In genomic region chr1:206951318-206952105, GRCh38 we compare ENCODE assay signal across 17 cellular contexts. TPM values are rescaled to one million over a fixed set of nuclear protein-coding genes. Genes with fewer than 3 reads are reported as not detected.
A peak's percentile ranks its signal among the peaks of the same experiment; 100 is the strongest.
DNase-seq lines count a peak whose midpoint lies in the region; ATAC-seq, FAIRE-seq and TF ChIP-seq lines count a peak whose summit lies in the region.
"Had no signal": no experiment of that assay in that cellular context is flagged by ENCODE, and none has a peak within 500 bp of the region (broad histone marks: within the 10 kb centered on the region; RNA-seq: fewer than 3 reads in every experiment).

No MANE protein-coding gene starts in this region.

- H3K36me3 ChIP-seq in GM12878 (ENCODE audit: control insufficient read depth in 2 of 2, insufficient read depth in 2 of 2, low read length in 1 of 2) = no peaks in the 10 kb centered on the region

- in situ Hi-C loops in GM12878 (cut with MboI) = no loop called here

- RAD21 ChIA-PET in GM12878 (lab: Charles Lee; ENCODE audit: unreplicated experiment) = interaction anchor here (0.8 to 2.6 kb wide), 9 partner anchors 12 to 39 kb away, joined by 3 to 9 read pairs (median 4); no protein-coding TSS in a partner anchor

- no TSS peak for BruUV-seq in GM12878 (replicated peaks; lab: Mats Ljungman, UMichigan)

- TF ChIP-seq RAD21 in GM12878 (IDR thresholded peaks at IDR 0.05; ENCODE audit: insufficient read depth, low read depth, low read length) = no peak

- DNase-seq in GM18507 (ENCODE audit: extremely low spot score, insufficient read length, low read depth) = no peak
- no peak for DNase-seq in GM12878 (ENCODE audit: low read depth, low spot score)
- DNase-seq in SW480 (ENCODE audit: low spot score) = no peak
- DNase-seq in head of caudate nucleus = no peak
- no peak for DNase-seq in HPDE6-E6E7 (ENCODE audit: extremely low spot score)
- DNase-seq: activated B cell treated with CpG ODN at 0.5 μM for 24 hours; CD4-positive, alpha-beta memory T cell; GOT3; IMR-90; naive B cell had no signal

- H2AFZ ChIP-seq in GM12878 (ENCODE audit: control insufficient read depth, low read depth, low read length) = no peak overlapping the region

- peaks cover 3% of the 10 kb centered on the region for H3K9me3 Mint-ChIP-seq in nephron
- H3K9me3 Mint-ChIP-seq in activated T-helper 17 cell treated with anti-CD3 and anti-CD28 coated beads, Interleukin-2, amount 50 U/mL, for 72 hours = no peaks in the 10 kb centered on the region
- H3K9me3 Mint-ChIP-seq: central memory CD8-positive, alpha-beta T cell had no signal

- peaks cover 23% of the 10 kb centered on the region for H3K4me1 Mint-ChIP-seq in nephron
- peaks cover 11% of the 10 kb centered on the region for H3K4me1 Mint-ChIP-seq in activated T-helper 17 cell treated with anti-CD3 and anti-CD28 coated beads, Interleukin-2, amount 50 U/mL, for 72 hours

- no peaks in the 10 kb centered on the region for H3K36me3 Mint-ChIP-seq in nephron (ENCODE audit: low read depth)
- H3K36me3 Mint-ChIP-seq in activated T-helper 17 cell treated with anti-CD3 and anti-CD28 coated beads, Interleukin-2, amount 50 U/mL, for 72 hours (ENCODE audit: low read depth) = no peaks in the 10 kb centered on the region
- H3K36me3 Mint-ChIP-seq: CD4-positive, alpha-beta memory T cell; naive B cell had no signal

- ATAC-seq in HG02981 (IDR thresholded peaks at IDR 0.05; ENCODE audit: unreplicated experiment) = peak; percentile 36
- peak; percentile 44 for ATAC-seq in GM12878
- no peak for ATAC-seq in activated T-helper 17 cell treated with anti-CD3 and anti-CD28 coated beads, Interleukin-2, amount 50 U/mL, for 72 hours (replicated peaks)
- ATAC-seq: sciatic nerve had no signal

- H3K27ac Mint-ChIP-seq in nephron = peak overlapping the region; percentile 86 to 91 (median 90)
- H3K27ac Mint-ChIP-seq in activated T-helper 17 cell treated with anti-CD3 and anti-CD28 coated beads, Interleukin-2, amount 50 U/mL, for 72 hours = no peak overlapping the region
- H3K27ac Mint-ChIP-seq: activated B cell treated with CpG ODN at 0.5 μM for 24 hours; activated naive CD8-positive, alpha-beta T cell had no signal

- no peak for TF ChIP-seq CTCF in GM12878 (IDR thresholded peaks at IDR 0.05 in 2 of 3, conservative IDR thresholded peaks at IDR 0.05 in 1 of 3; ENCODE audit: control insufficient read depth in 2 of 3, extremely low read depth in 1 of 3, insufficient read depth in 1 of 3, low read depth in 3 of 3, low read length in 3 of 3)
- TF ChIP-seq CTCF in nephron (IDR thresholded peaks at IDR 0.05; ENCODE audit: unreplicated experiment in 3 of 3) = no peak

- no peak overlapping the region for H3K4me3 Mint-ChIP-seq in nephron
- H3K4me3 Mint-ChIP-seq in activated T-helper 17 cell treated with anti-CD3 and anti-CD28 coated beads, Interleukin-2, amount 50 U/mL, for 72 hours = no peak overlapping the region
- H3K4me3 Mint-ChIP-seq: activated B cell treated with CpG ODN at 0.5 μM for 24 hours; activated naive CD8-positive, alpha-beta T cell; CD4-positive, alpha-beta memory T cell; central memory CD8-positive, alpha-beta T cell had no signal

- H3K4me3 ChIP-seq in GM12878 = no peak overlapping the region
- H3K4me3 ChIP-seq: SK-N-MC had no signal

- FAIRE-seq in GM18507 (lab: Jason Lieb, UNC) (peak; percentile 87), GM12878 (lab: Jason Lieb, UNC) (no peak)

- WGBS in GM12878 (ENCODE audit: insufficient coverage, insufficient replicate concordance, low lambda C conversion rate, missing lambda C conversion rate) = 72% methylated on average over 4 of the region's 4 CpGs

- peaks cover 58% of the 10 kb centered on the region for H3K4me1 ChIP-seq in GM12878 (ENCODE audit: control insufficient read depth, insufficient read depth, low read length)

- H3K9ac ChIP-seq in GM12878 (ENCODE audit: control insufficient read depth, insufficient read depth, low read length) = no peak overlapping the region

- peaks cover 4% of the 10 kb centered on the region; the same call in 2 of the 3 replicates for H3K9me3 ChIP-seq in GM12878 (replicated peaks; ENCODE audit: control insufficient read depth, insufficient read depth, low read length)

- no peak for TF ChIP-seq EP300 in GM12878 (IDR thresholded peaks at IDR 0.05; ENCODE audit: borderline replicate concordance in 1 of 2, control insufficient read depth in 1 of 2, low read depth in 2 of 2, low read length in 2 of 2)

- H4K20me1 ChIP-seq in GM12878 (ENCODE audit: control insufficient read depth, insufficient read depth) = no peaks in the 10 kb centered on the region

- intact Hi-C loops in GM12878 (cut with micrococcal nuclease; ENCODE audit: unreplicated experiment) (no loop called here), head of caudate nucleus (cut with DNase I) (no loop called here)

- H3K27me3 ChIP-seq in GM12878 (replicated peaks in 1 of 2; ENCODE audit: control insufficient read depth in 2 of 2, insufficient read depth in 2 of 2, low read length in 1 of 2) = no peaks in the 10 kb centered on the region

- CTCF ChIA-PET in GM12878 (lab: Yijun Ruan, JAX) = interaction anchor here (0.7 to 9.4 kb wide), 12 partner anchors 11 to 142 kb away, joined by 3 to 61 read pairs (median 4); no protein-coding TSS in a partner anchor

- peaks cover 13% of the 10 kb centered on the region for H3K27me3 Mint-ChIP-seq in nephron (ENCODE audit: low read depth)
- peaks cover 7% of the 10 kb centered on the region for H3K27me3 Mint-ChIP-seq in activated T-helper 17 cell treated with anti-CD3 and anti-CD28 coated beads, Interleukin-2, amount 50 U/mL, for 72 hours
- H3K27me3 Mint-ChIP-seq: activated naive CD8-positive, alpha-beta T cell; CD4-positive, alpha-beta memory T cell; central memory CD8-positive, alpha-beta T cell had no signal

- H3K79me2 ChIP-seq in GM12878 (ENCODE audit: control insufficient read depth, insufficient read depth, low read length) = no peaks in the 10 kb centered on the region

- no peak overlapping the region for H3K27ac ChIP-seq in GM12878 (ENCODE audit: control insufficient read depth, insufficient read depth)
- H3K27ac ChIP-seq: SK-N-MC had no signal

- TF ChIP-seq POLR2A in GM12878 (IDR thresholded peaks at IDR 0.05; ENCODE audit: low read depth, low read length) = no peak

- no peak overlapping the region for H3K4me2 ChIP-seq in GM12878 (ENCODE audit: control insufficient read depth, insufficient read depth)

- SMC1A ChIA-PET in GM12878 (lab: Charles Lee; ENCODE audit: uncharacterized antibody, unreplicated experiment) = interaction anchor here (0.6 to 2.6 kb wide), 16 partner anchors 14 to 316 kb away, joined by 3 to 12 read pairs (median 4); partner anchors contain the start of genes DYRK3 and FCAMR

- POLR2A ChIA-PET in GM12878 (lab: Charles Lee) = interaction anchor here (0.8 to 2.3 kb wide), 5 partner anchors 10 to 33 kb away, joined by 3 to 13 read pairs (median 3); no protein-coding TSS in a partner anchor

RNA-seq across cellular contexts. Expression of gene PIGR, which starts 5.2 kb away (rescaled TPM):
- total RNA-seq in GM12878 (2013; cell fraction: nucleolus; rRNA removed) = 0.59 and 0.61 TPM in 2 replicates
- total RNA-seq in GM12878 (2014; rRNA removed) = 1.6 and 1.8 TPM in 2 replicates
- 7.6 and 7.9 TPM in 2 replicates for total RNA-seq in GM12878 (2014; rRNA removed; fragmentation: Illumina TruSeq; extraction: Trizol)
- total RNA-seq in GM12878 (2021) = 4.7 and 5.0 TPM in 2 replicates
- 1.3 TPM for polyA plus RNA-seq in GM12878 (2011; ENCODE audit: low read depth)
- polyA plus RNA-seq in GM12878 (2011; rRNA removed) = 1.7 and 1.8 TPM in 2 replicates
- polyA plus RNA-seq in GM12878 (2011; cell fraction: cytosol; rRNA removed) = 0.92 and 0.93 TPM in 2 replicates
- 1.0 TPM in 2 replicates for polyA plus RNA-seq in GM12878 (2011; cell fraction: nucleus; rRNA removed)
- polyA plus RNA-seq in GM12878 (2012) = 2.4 and 5.4 TPM in 2 replicates
- 4.1 and 14.3 TPM in 2 replicates for polyA plus RNA-seq in GM12878 (2014; fragmentation: Illumina TruSeq; extraction: Trizol)
- 1 to 10 TPM; 1.1 to 2.0 TPM for polyA plus RNA-seq in GM12878 (2014; fragmentation: Nextera tagmentation; extraction: Ambion mirVana)
- polyA plus RNA-seq in GM12878 (2014; rRNA removed) = 1.7 and 2.4 TPM in 2 replicates
- polyA plus RNA-seq in GM12878 (2016; fragmentation: Nextera tagmentation; extraction: Ambion mirVana) = 1 to 10 TPM in 1 of 2 experiments, under 1 TPM in 1; 0.96 to 1.2 TPM
- polyA minus RNA-seq in GM12878 (2011; rRNA and poly(A)+ RNA removed) = 3.9 and 4.7 TPM in 2 replicates
- polyA minus RNA-seq in GM12878 (2011; cell fraction: cytosol; rRNA and poly(A)+ RNA removed) = 1.9 and 3.5 TPM in 2 replicates
- polyA minus RNA-seq in GM12878 (2011; cell fraction: nucleus; rRNA and poly(A)+ RNA removed) = 4.5 and 5.0 TPM in 2 replicates
- total RNA-seq in activated T-helper 17 cell treated with anti-CD3 and anti-CD28 coated beads, Interleukin-2, amount 50 U/mL, for 72 hours = under 1 TPM in 1 of 2 donors, not detected in 1; 0.34 TPM
- total RNA-seq: CD4-positive, alpha-beta memory T cell; IMR-90 had no signal
- polyA plus RNA-seq: CD4-positive, alpha-beta memory T cell; IMR-90 had no signal

RNA-seq across cellular contexts. Expression of gene FCAMR, which starts 18.7 kb away (rescaled TPM):
- 0.24 TPM in 1 of 2 replicates, not detected in the other for total RNA-seq in GM12878 (2013; cell fraction: nucleolus; rRNA removed)
- total RNA-seq in GM12878 (2014; rRNA removed) (0.06 and 0.16 TPM in 2 replicates), GM12878 (2014; rRNA removed; fragmentation: Illumina TruSeq; extraction: Trizol) (0.04 and 0.14 TPM in 2 replicates), GM12878 (2021) (not detected in 2 replicates)
- polyA plus RNA-seq in GM12878 (2011; ENCODE audit: low read depth) = not detected
- polyA plus RNA-seq in GM12878 (2011; rRNA removed) (0.08 TPM in 1 of 2 replicates, not detected in the other), GM12878 (2014; fragmentation: Illumina TruSeq; extraction: Trizol) (0.04 and 0.11 TPM in 2 replicates), GM12878 (2014; fragmentation: Nextera tagmentation; extraction: Ambion mirVana) (under 1 TPM in 1 of 2 experiments, not detected in 1; 0.05 TPM), GM12878 (2014; rRNA removed) (0.15 and 0.16 TPM in 2 replicates), GM12878 (2016; fragmentation: Nextera tagmentation; extraction: Ambion mirVana) (under 1 TPM in 1 of 2 experiments, not detected in 1; 0.14 TPM)
- 0.08 and 0.12 TPM in 2 replicates for polyA plus RNA-seq in GM12878 (2011; cell fraction: cytosol; rRNA removed)
- polyA plus RNA-seq in GM12878 (2011; cell fraction: nucleus; rRNA removed) = 0.13 TPM in 1 of 2 replicates, not detected in the other
- polyA plus RNA-seq in GM12878 (2012) = 0.09 TPM in 1 of 2 replicates, not detected in the other
- 0.10 and 0.22 TPM in 2 replicates for polyA minus RNA-seq in GM12878 (2011; rRNA and poly(A)+ RNA removed)
- polyA minus RNA-seq in GM12878 (2011; cell fraction: cytosol; rRNA and poly(A)+ RNA removed) = not detected in 2 replicates
- 0.19 and 0.24 TPM in 2 replicates for polyA minus RNA-seq in GM12878 (2011; cell fraction: nucleus; rRNA and poly(A)+ RNA removed)
- not detected for total RNA-seq in activated T-helper 17 cell treated with anti-CD3 and anti-CD28 coated beads, Interleukin-2, amount 50 U/mL, for 72 hours
- total RNA-seq: activated B cell treated with CpG ODN at 0.5 μM for 24 hours; CD4-positive, alpha-beta memory T cell; IMR-90; sciatic nerve had no signal
- polyA plus RNA-seq: CD4-positive, alpha-beta memory T cell; IMR-90 had no signal

RNA-seq across cellular contexts. Expression of gene FCMR, which starts 29.8 kb away (rescaled TPM):
- total RNA-seq in GM12878 (2013; cell fraction: nucleolus; rRNA removed) = 279 and 312 TPM in 2 replicates
- total RNA-seq in GM12878 (2014; rRNA removed) (112 and 125 TPM in 2 replicates), GM12878 (2014; rRNA removed; fragmentation: Illumina TruSeq; extraction: Trizol) (95.3 and 97.0 TPM in 2 replicates), GM12878 (2021) (191 and 207 TPM in 2 replicates)
- polyA plus RNA-seq in GM12878 (2011; ENCODE audit: low read depth) = 172 TPM
- polyA plus RNA-seq in GM12878 (2011; rRNA removed) (110 and 200 TPM in 2 replicates), GM12878 (2014; fragmentation: Illumina TruSeq; extraction: Trizol) (245 and 297 TPM in 2 replicates), GM12878 (2014; fragmentation: Nextera tagmentation; extraction: Ambion mirVana) (10 to 100 TPM; 79.7 to 81.7 TPM), GM12878 (2014; rRNA removed) (155 and 157 TPM in 2 replicates), GM12878 (2016; fragmentation: Nextera tagmentation; extraction: Ambion mirVana) (100 to 1,000 TPM; 107 to 120 TPM)
- polyA plus RNA-seq in GM12878 (2011; cell fraction: cytosol; rRNA removed) = 276 and 324 TPM in 2 replicates
- 227 and 311 TPM in 2 replicates for polyA plus RNA-seq in GM12878 (2011; cell fraction: nucleus; rRNA removed)
- polyA plus RNA-seq in GM12878 (2012) = 247 and 253 TPM in 2 replicates
- 217 and 266 TPM in 2 replicates for polyA minus RNA-seq in GM12878 (2011; rRNA and poly(A)+ RNA removed)
- polyA minus RNA-seq in GM12878 (2011; cell fraction: cytosol; rRNA and poly(A)+ RNA removed) = 72.0 and 80.5 TPM in 2 replicates
- 80.6 and 107 TPM in 2 replicates for polyA minus RNA-seq in GM12878 (2011; cell fraction: nucleus; rRNA and poly(A)+ RNA removed)
- total RNA-seq in activated T-helper 17 cell treated with anti-CD3 and anti-CD28 coated beads, Interleukin-2, amount 50 U/mL, for 72 hours = 10 to 100 TPM; 22.7 to 74.0 TPM
- total RNA-seq: IMR-90 had no signal

RNA-seq across cellular contexts. Expression of gene IL24, which starts 54.3 kb away (rescaled TPM):
- total RNA-seq in GM12878 (2013; cell fraction: nucleolus; rRNA removed) = 0.29 TPM in 1 of 2 replicates, not detected in the other
- total RNA-seq in GM12878 (2014; rRNA removed) = 0.11 TPM in 2 replicates
- 0.22 TPM in 1 of 2 replicates, not detected in the other for total RNA-seq in GM12878 (2014; rRNA removed; fragmentation: Illumina TruSeq; extraction: Trizol)
- 0.16 TPM in 1 of 2 replicates, not detected in the other for total RNA-seq in GM12878 (2021)
- 14.3 TPM for polyA plus RNA-seq in GM12878 (2011; ENCODE audit: low read depth)
- polyA plus RNA-seq in GM12878 (2011; rRNA removed) = 0.05 and 0.19 TPM in 2 replicates
- 0.03 TPM in 1 of 2 replicates, not detected in the other for polyA plus RNA-seq in GM12878 (2011; cell fraction: cytosol; rRNA removed)
- polyA plus RNA-seq in GM12878 (2011; cell fraction: nucleus; rRNA removed) = not detected in 2 replicates
- polyA plus RNA-seq in GM12878 (2012) = 28.2 and 39.9 TPM in 2 replicates
- 0.21 and 0.41 TPM in 2 replicates for polyA plus RNA-seq in GM12878 (2014; fragmentation: Illumina TruSeq; extraction: Trizol)
- 10 to 100 TPM; 19.0 to 19.8 TPM for polyA plus RNA-seq in GM12878 (2014; fragmentation: Nextera tagmentation; extraction: Ambion mirVana)
- polyA plus RNA-seq in GM12878 (2014; rRNA removed) = 0.13 and 0.35 TPM in 2 replicates
- polyA plus RNA-seq in GM12878 (2016; fragmentation: Nextera tagmentation; extraction: Ambion mirVana) = 1 to 10 TPM; 5.1 to 6.4 TPM
- polyA minus RNA-seq in GM12878 (2011; rRNA and poly(A)+ RNA removed) = not detected in 2 replicates
- not detected in 2 replicates for polyA minus RNA-seq in GM12878 (2011; cell fraction: cytosol; rRNA and poly(A)+ RNA removed)
- not detected in 2 replicates for polyA minus RNA-seq in GM12878 (2011; cell fraction: nucleus; rRNA and poly(A)+ RNA removed)
- total RNA-seq in activated T-helper 17 cell treated with anti-CD3 and anti-CD28 coated beads, Interleukin-2, amount 50 U/mL, for 72 hours = 1 to 10 TPM in 1 of 2 donors, under 1 TPM in 1; 0.15 to 4.6 TPM
- total RNA-seq: activated B cell treated with CpG ODN at 0.5 μM for 24 hours; CD4-positive, alpha-beta memory T cell; sciatic nerve had no signal
